ENCODE assay signal across 35 cellular contexts in genomic region chr1:29466258-29466657, GRCh38.
"Had no signal": no experiment of that assay in that cellular context is flagged by ENCODE, and none has a peak within 500 bp of the region (broad histone marks: within the 10 kb centered on the region; RNA-seq: fewer than 3 reads in every experiment).

No MANE protein-coding gene starts in this region.

- H3K4me3 ChIP-seq: adrenal gland, body of pancreas, breast epithelium had no signal

- H3K36me3 ChIP-seq: adrenal gland, brain microvascular endothelial cell, breast epithelium had no signal

- H3K27me3 ChIP-seq: adrenal gland, body of pancreas, brain microvascular endothelial cell, breast epithelium had no signal

- H3K9me3 Mint-ChIP-seq: activated CD4-positive, alpha-beta T cell treated with anti-CD3 and anti-CD28 coated beads, Interleukin-2, amount 10 ng/mL, durations not matched to agents 24 days and 14 days; activated T-helper 1 cell treated with anti-CD3 and anti-CD28 coated beads, Interleukin-12 subunit alpha, Interleukin-12 subunit beta, Interleukin-2, Interleukin-4 antibody, amounts not matched to agents 30 ng/mL and 10 ng/mL and 1 ng/mL, durations not matched to agents 14 hours and 24 hours and 36 hours; T-helper 1 cell treated with Interleukin-12 subunit alpha and Interleukin-12 subunit beta and Interleukin-4 antibody, amounts not matched to agents 30 μg/mL and 1 μg/mL, for 36 hours; T-helper 2 cell treated with Interferon-gamma antibody and Interleukin-4, amounts not matched to agents 5 μg/mL and 100 μg/mL, for 36 hours had no signal

- H3K27ac ChIP-seq: adrenal gland, body of pancreas, brain microvascular endothelial cell, breast epithelium, VCaP had no signal

- H3K4me3 Mint-ChIP-seq: activated B cell treated with CpG ODN at 0.5 μM for 24 hours; activated CD4-positive, alpha-beta memory T cell treated with anti-CD3 and anti-CD28 coated beads for 36 hours; activated CD4-positive, alpha-beta T cell treated with anti-CD3 and anti-CD28 coated beads, Interleukin-2, amount 10 ng/mL, durations not matched to agents 24 days and 14 days; activated CD8-positive, alpha-beta T cell treated with anti-CD3 and anti-CD28 coated beads for 36 hours; activated naive CD4-positive, alpha-beta T cell treated with anti-CD3 and anti-CD28 coated beads for 36 hours; activated naive CD8-positive, alpha-beta T cell treated with anti-CD3 and anti-CD28 coated beads for 36 hours; activated T-cell treated with anti-CD3 and anti-CD28 coated beads, Interleukin-2, amount 50 U/mL, for 4 hours; activated T-cell treated with anti-CD3 and anti-CD28 coated beads, Interleukin-2, amount 50 U/mL, for 72 hours; activated T-helper 1 cell treated with anti-CD3 and anti-CD28 coated beads, Interleukin-12 subunit alpha, Interleukin-12 subunit beta, Interleukin-2, Interleukin-4 antibody, amounts not matched to agents 30 ng/mL and 10 ng/mL and 1 ng/mL, durations not matched to agents 14 hours and 24 hours and 36 hours; activated T-helper 17 cell treated with anti-CD3 and anti-CD28 coated beads, Interleukin-2, amount 50 U/mL, for 72 hours; central memory CD8-positive, alpha-beta T cell; T-helper 1 cell treated with Interleukin-12 subunit alpha and Interleukin-12 subunit beta and Interleukin-4 antibody, amounts not matched to agents 30 μg/mL and 1 μg/mL, for 36 hours; T-helper 2 cell treated with Interferon-gamma antibody and Interleukin-4, amounts not matched to agents 5 μg/mL and 100 μg/mL, for 36 hours had no signal

- ATAC-seq: activated CD8-positive, alpha-beta T cell treated with anti-CD3 and anti-CD28 coated beads for 36 hours; activated naive CD4-positive, alpha-beta T cell treated with anti-CD3 and anti-CD28 coated beads, Interleukin-2, amount 50 U/mL, for 72 hours; activated T-cell treated with anti-CD3 and anti-CD28 coated beads, Interleukin-2, amount 50 U/mL, for 4 hours; activated T-cell treated with anti-CD3 and anti-CD28 coated beads, Interleukin-2, amount 50 U/mL, for 72 hours; activated T-helper 17 cell treated with anti-CD3 and anti-CD28 coated beads, Interleukin-2, amount 50 U/mL, for 72 hours; body of pancreas had no signal

- H3K4me1 Mint-ChIP-seq: activated B cell treated with CpG ODN at 0.5 μM for 24 hours; activated CD4-positive, alpha-beta T cell treated with anti-CD3 and anti-CD28 coated beads, Interleukin-2, amount 10 ng/mL, durations not matched to agents 24 days and 14 days; activated naive CD8-positive, alpha-beta T cell treated with anti-CD3 and anti-CD28 coated beads for 36 hours; activated T-helper 17 cell treated with anti-CD3 and anti-CD28 coated beads, Interleukin-2, amount 50 U/mL, for 72 hours; central memory CD8-positive, alpha-beta T cell had no signal

- DNase-seq: activated B cell treated with CpG ODN at 0.5 μM for 24 hours; activated CD4-positive, alpha-beta memory T cell treated with anti-CD3 and anti-CD28 coated beads for 36 hours; activated CD4-positive, alpha-beta T cell treated with anti-CD3 and anti-CD28 coated beads for 4 hours; activated CD4-positive, alpha-beta T cell treated with anti-CD3 and anti-CD28 coated beads, Interleukin-2, amount 10 ng/mL, durations not matched to agents 24 days and 14 days; activated CD4-positive, alpha-beta T cell treated with anti-CD3 and anti-CD28 coated beads, Interleukin-2, amount 50 U/mL, for 1 hour; activated CD4-positive, alpha-beta T cell treated with anti-CD3 and anti-CD28 coated beads, Interleukin-2, amount 50 U/mL, for 4 hours; activated CD4-positive, CD25-positive, alpha-beta regulatory T cell treated with anti-CD3 and anti-CD28 coated beads, Interleukin-2, amount 50 U/mL, for 72 hours; activated CD8-positive, alpha-beta memory T cell treated with anti-CD3 and anti-CD28 coated beads, Interleukin-2, amount 50 U/mL, for 4 hours; activated CD8-positive, alpha-beta T cell treated with anti-CD3 and anti-CD28 coated beads for 36 hours; activated gamma-delta T cell treated with Interleukin-2 at 50 U/mL for 16 hours; activated naive CD4-positive, alpha-beta T cell; activated naive CD4-positive, alpha-beta T cell treated with anti-CD3 and anti-CD28 coated beads for 36 hours; activated naive CD4-positive, alpha-beta T cell treated with anti-CD3 and anti-CD28 coated beads, Interleukin-2, amount 50 U/mL, for 16 hours; activated naive CD8-positive, alpha-beta T cell treated with anti-CD3 and anti-CD28 coated beads for 36 hours; activated T-cell treated with anti-CD3 and anti-CD28 coated beads for 4 hours; activated T-cell treated with anti-CD3 and anti-CD28 coated beads, Interleukin-2, amount 50 U/mL, for 1 hour; activated T-cell treated with anti-CD3 and anti-CD28 coated beads, Interleukin-2, amount 50 U/mL, for 4 hours; activated T-cell treated with anti-CD3 and anti-CD28 coated beads, Interleukin-2, amount 50 U/mL, for 72 hours; adrenal gland; amniotic stem cell; body of pancreas; caudate nucleus; cerebellar nuclear complex; T-helper 1 cell; T-helper 2 cell; T-helper 9 cell had no signal

- H3K27ac Mint-ChIP-seq: activated B cell treated with CpG ODN at 0.5 μM for 24 hours; activated CD4-positive, alpha-beta memory T cell treated with anti-CD3 and anti-CD28 coated beads for 36 hours; activated CD4-positive, alpha-beta T cell treated with anti-CD3 and anti-CD28 coated beads, Interleukin-2, amount 10 ng/mL, durations not matched to agents 24 days and 14 days; activated CD8-positive, alpha-beta T cell treated with anti-CD3 and anti-CD28 coated beads for 36 hours; activated naive CD4-positive, alpha-beta T cell treated with anti-CD3 and anti-CD28 coated beads for 36 hours; activated naive CD4-positive, alpha-beta T cell treated with anti-CD3 and anti-CD28 coated beads, Interleukin-2, amount 50 U/mL, for 72 hours; activated naive CD8-positive, alpha-beta T cell treated with anti-CD3 and anti-CD28 coated beads for 36 hours; activated T-cell treated with anti-CD3 and anti-CD28 coated beads, Interleukin-2, amount 50 U/mL, for 72 hours; activated T-helper 1 cell treated with anti-CD3 and anti-CD28 coated beads, Interleukin-12 subunit alpha, Interleukin-12 subunit beta, Interleukin-2, Interleukin-4 antibody, amounts not matched to agents 30 ng/mL and 10 ng/mL and 1 ng/mL, durations not matched to agents 14 hours and 24 hours and 36 hours; activated T-helper 17 cell treated with anti-CD3 and anti-CD28 coated beads, Interleukin-2, amount 50 U/mL, for 72 hours; T-helper 1 cell treated with Interleukin-12 subunit alpha and Interleukin-12 subunit beta and Interleukin-4 antibody, amounts not matched to agents 30 μg/mL and 1 μg/mL, for 36 hours; T-helper 2 cell treated with Interferon-gamma antibody and Interleukin-4, amounts not matched to agents 5 μg/mL and 100 μg/mL, for 36 hours had no signal

- H3K27me3 Mint-ChIP-seq: activated B cell treated with CpG ODN at 0.5 μM for 24 hours had no signal

- H3K4me1 ChIP-seq: breast epithelium had no signal

- H3K36me3 Mint-ChIP-seq: activated CD4-positive, alpha-beta memory T cell treated with anti-CD3 and anti-CD28 coated beads for 36 hours; activated naive CD8-positive, alpha-beta T cell treated with anti-CD3 and anti-CD28 coated beads for 36 hours had no signal

- H3K9me3 ChIP-seq: adrenal gland, body of pancreas had no signal
